ENCODE assay signal across 8 cellular contexts in genomic region chr12:48004039-48004940, GRCh38. TPM values are rescaled to one million over a fixed set of nuclear protein-coding genes. Genes with fewer than 3 reads are reported as not detected.
DNase-seq lines count a peak whose midpoint lies in the region; FAIRE-seq and TF ChIP-seq lines count a peak whose summit lies in the region.

Gene COL2A1, minus strand, starts transcription at chr12:48004476. Its CDS starts 155 bp downstream, at chr12:48004321.

- CTCF ChIA-PET in Calu3 (lab: Charles Lee), result interaction anchor here (0.6 kb wide), 1 partner anchor 17 kb away, joined by 9 read pairs; no protein-coding TSS in a partner anchor

- FAIRE-seq in kidney (lab: Jason Lieb, UNC), result no peak

- H3K36me3 Mint-ChIP-seq in Calu3 (ENCODE audit: insufficient read depth, unreplicated experiment), result peaks cover 8% of the 10 kb centered on the region

- no TSS peak for BruUV-seq in Calu3 (replicated peaks; lab: Mats Ljungman, UMichigan)

- intact Hi-C loops in Calu3 (cut with micrococcal nuclease; ENCODE audit: unreplicated experiment) (no loop called here), ascending aorta (cut with DNase I) (loop anchor here (10.0 kb wide), 1 partner anchor 151 kb away; the partner anchor contains the start of gene ASB8), tibial artery (cut with DNase I; ENCODE audit: low total_unique reads) (no loop called here), kidney (cut with DNase I) (no loop called here)

- peak within 1 kb of the TSS; percentile 53 for H3K4me3 Mint-ChIP-seq in Calu3 (ENCODE audit: low read depth, unreplicated experiment)

- H3K9me3 ChIP-seq in ascending aorta, result no peaks in the 10 kb centered on the region
- no peaks in the 10 kb centered on the region for H3K9me3 ChIP-seq in tibial artery
- H3K9me3 ChIP-seq in kidney (ENCODE audit: control insufficient read depth in 1 of 2, low read length in 2 of 2), result no peaks in the 10 kb centered on the region

- H3K27ac Mint-ChIP-seq in Calu3 (ENCODE audit: unreplicated experiment), result no peak within 1 kb of the TSS

- no peak within 1 kb of the TSS for H3K9ac ChIP-seq in kidney (ENCODE audit: low read length in 2 of 2)

- H3K27me3 Mint-ChIP-seq in Calu3 (ENCODE audit: unreplicated experiment), result peaks cover 99% of the 10 kb centered on the region

- peaks cover 14 to 32% of the 10 kb centered on the region in 2 donors for H3K4me1 ChIP-seq in ascending aorta
- H3K4me1 ChIP-seq in tibial artery, result peaks cover 0 to 48% (median 41%) of the 10 kb centered on the region in 4 donors
- H3K4me1 ChIP-seq in kidney (ENCODE audit: control insufficient read depth in 1 of 2, insufficient read depth in 1 of 2, low read depth in 1 of 2, low read length in 2 of 2), result peaks cover 16 to 32% of the 10 kb centered on the region in 2 donors

- peak within 1 kb of the TSS; percentile 49 to 73 for H3K4me3 ChIP-seq in ascending aorta
- H3K4me3 ChIP-seq in tibial artery, result peak within 1 kb of the TSS; percentile 17 to 49
- H3K4me3 ChIP-seq in kidney (ENCODE audit: low read length in 2 of 2), result peak within 1 kb of the TSS in 1 of 2 donors; percentile 37

- H3K27ac ChIP-seq in ascending aorta, result no peak within 1 kb of the TSS
- no peak within 1 kb of the TSS for H3K27ac ChIP-seq in tibial artery
- H3K27ac ChIP-seq in kidney (ENCODE audit: low read depth in 2 of 2, low read length in 2 of 2), result no peak within 1 kb of the TSS

- no peaks in the 10 kb centered on the region for H3K4me1 Mint-ChIP-seq in Calu3 (ENCODE audit: low read depth, unreplicated experiment)

- H3K27me3 ChIP-seq in ascending aorta, result peaks cover 12% of the 10 kb centered on the region
- peaks cover 0 to 77% of the 10 kb centered on the region in 2 donors for H3K27me3 ChIP-seq in tibial artery

- DNase-seq in Calu3 (no peak), NCI-H1105 treated with DMSO at 0.1 percent for 48 hours (lab: John Stamatoyannopoulos, UW) (peak; percentile 81), ascending aorta (ENCODE audit: low spot score in 2 of 2) (no peak), left kidney (ENCODE audit: low read depth, low spot score) (peak; percentile 95), tibial artery (no peak), NCI-H2029 treated with DMSO at 0.1 percent for 48 hours (lab: John Stamatoyannopoulos, UW) (no peak), mucosa of gallbladder (ENCODE audit: low spot score) (no peak), kidney (no peak)

- no peaks in the 10 kb centered on the region for H3K9me3 Mint-ChIP-seq in Calu3 (ENCODE audit: low read depth, unreplicated experiment)

- TF ChIP-seq CTCF in Calu3 (IDR thresholded peaks at IDR 0.05; ENCODE audit: unreplicated experiment) (no peak), ascending aorta (IDR thresholded peaks at IDR 0.05) (no peak), tibial artery (IDR thresholded peaks at IDR 0.05) (no peak), kidney (IDR thresholded peaks at IDR 0.05; ENCODE audit: borderline replicate concordance, extremely low read depth, insufficient read depth) (no peak)

- H3K36me3 ChIP-seq in ascending aorta (no peaks in the 10 kb centered on the region), tibial artery (no peaks in the 10 kb centered on the region), kidney (ENCODE audit: control insufficient read depth in 1 of 2, insufficient read depth in 2 of 2, low read length in 2 of 2) (no peaks in the 10 kb centered on the region)

RNA-seq across cellular contexts. Expression of gene COL2A1, which starts in this region (rescaled TPM):
- 0.50 TPM in 1 of 2 replicates, not detected in the other for total RNA-seq in Calu3 (2022)
- not detected for total RNA-seq in ascending aorta
- total RNA-seq in mucosa of gallbladder, result 0.09 TPM
- total RNA-seq in kidney, result not detected
- not detected for polyA plus RNA-seq in kidney (ENCODE audit: insufficient read depth, low read depth, low replicate concordance)

Comparison
In these comparisons a context has a peak if more than half of its experiments do, and no peak if none do; other contexts are left out.
1. DNase-seq: peak in NCI-H1105 treated with DMSO at 0.1 percent for 48 hours (single experiment) and left kidney (single experiment); none in Calu3 (single experiment), ascending aorta (0 of 2), tibial artery (0 of 2), NCI-H2029 treated with DMSO at 0.1 percent for 48 hours (single experiment), mucosa of gallbladder (single experiment) and kidney (single experiment).